ENCODE assay signal across 16 cellular contexts in genomic region chr9:98712987-98713386, GRCh38. TPM values are rescaled to one million over a fixed set of nuclear protein-coding genes. Genes with fewer than 3 reads are reported as not detected.
DNase-seq lines count a peak whose midpoint lies in the region; ATAC-seq and TF ChIP-seq lines count a peak whose summit lies in the region.
"Had no signal": no experiment of that assay in that cellular context is flagged by ENCODE, and none has a peak within 500 bp of the region (broad histone marks: within the 10 kb centered on the region; RNA-seq: fewer than 3 reads in every experiment).

No MANE protein-coding gene starts in this region.

- H3K4me3 Mint-ChIP-seq in nephron progenitor cell, result no peak overlapping the region
- H3K4me3 Mint-ChIP-seq: CD4-positive, alpha-beta memory T cell; GM23338; H9 had no signal

- H3K9ac ChIP-seq in PC-3 (ENCODE audit: low read length), result no peak overlapping the region

- no peaks in the 10 kb centered on the region for H3K79me2 ChIP-seq in PC-3 (ENCODE audit: low read length)

- H2AFZ ChIP-seq in PC-3 (ENCODE audit: low read length), result no peak overlapping the region
- H2AFZ ChIP-seq: GM23338 had no signal

- ATAC-seq in GM18907 (IDR thresholded peaks at IDR 0.05; ENCODE audit: unreplicated experiment), result peak; percentile 53
- ATAC-seq in HG02870 (IDR thresholded peaks at IDR 0.05; ENCODE audit: unreplicated experiment), result peak; percentile 57
- ATAC-seq in PC-3, result no peak
- ATAC-seq in lower lobe of right lung, result no peak
- ATAC-seq: GM23338, HCT116 had no signal

- H3K4me1 Mint-ChIP-seq in nephron progenitor cell, result no peaks in the 10 kb centered on the region

- CTCF ChIA-PET in PC-3 (lab: Charles Lee), result interaction anchor here (0.7 kb wide), 1 partner anchor 207 kb away, joined by 7 read pairs; no protein-coding TSS in a partner anchor

- no peaks in the 10 kb centered on the region for H3K9me3 Mint-ChIP-seq in nephron progenitor cell
- H3K9me3 Mint-ChIP-seq: GM23338, H9 had no signal

- H3K27ac Mint-ChIP-seq in nephron progenitor cell, result no peak overlapping the region
- H3K27ac Mint-ChIP-seq: CD4-positive, alpha-beta memory T cell; GM23338; H9 had no signal

- BruUV-seq in PC-3 (replicated peaks; lab: Mats Ljungman, UMichigan), result no TSS peak

- no peaks in the 10 kb centered on the region for H3F3A ChIP-seq in PC-3 (ENCODE audit: low read length, unreplicated experiment)

- no peaks in the 10 kb centered on the region for H3K4me1 ChIP-seq in PC-3 (ENCODE audit: insufficient read depth, low read length)
- H3K4me1 ChIP-seq in lower lobe of right lung, result no peaks in the 10 kb centered on the region

- H3K9me2 ChIP-seq in PC-3 (replicated peaks; ENCODE audit: low read length), result no peaks in the 10 kb centered on the region

- no peaks in the 10 kb centered on the region for H4K20me1 ChIP-seq in PC-3 (ENCODE audit: low read length)

- DNase-seq in PC-3, result peak; percentile 4
- no peak for DNase-seq in stimulated activated CD4-positive, alpha-beta T cell treated with anti-CD3 and anti-CD28 coated beads, Interleukin-2, amount 100 ng/mL, for 24 hours
- no peak for DNase-seq in nephron progenitor cell
- no peak for DNase-seq in lower lobe of right lung
- DNase-seq: C1 segment of cervical spinal cord; Calu3; CD4-positive, alpha-beta memory T cell; COR-L47; DMS53; DMS79 treated with DMSO at 0.1 percent for 48 hours; H9 had no signal

- H3K36me3 ChIP-seq in PC-3 (ENCODE audit: low read depth, low read length) (no peaks in the 10 kb centered on the region), lower lobe of right lung (no peaks in the 10 kb centered on the region)

- POLR2A ChIA-PET in PC-3 (lab: Charles Lee; ENCODE audit: unreplicated experiment), result no interaction called here

- H3K36me3 Mint-ChIP-seq in nephron progenitor cell (ENCODE audit: low read depth), result no peaks in the 10 kb centered on the region
- H3K36me3 Mint-ChIP-seq: CD4-positive, alpha-beta memory T cell had no signal

- H3K27ac ChIP-seq in PC-3 (ENCODE audit: low read length), result no peak overlapping the region
- no peak overlapping the region for H3K27ac ChIP-seq in lower lobe of right lung

- intact Hi-C loops in PC-3 (cut with micrococcal nuclease), result no loop called here
- intact Hi-C loops in lower lobe of right lung (cut with DNase I), result no loop called here

- H3K4me2 ChIP-seq in PC-3 (ENCODE audit: low read length), result no peak overlapping the region
- H3K4me2 ChIP-seq: GM23338 had no signal

- no peak for TF ChIP-seq CTCF in PC-3 (conservative IDR thresholded peaks at IDR 0.05; ENCODE audit: low read depth, low read length)
- no peak for TF ChIP-seq CTCF in nephron progenitor cell (IDR thresholded peaks at IDR 0.05)
- no peak for TF ChIP-seq CTCF in lower lobe of right lung (IDR thresholded peaks at IDR 0.05)

- H3K9me3 ChIP-seq in PC-3 (ENCODE audit: low read length), result no peaks in the 10 kb centered on the region
- no peaks in the 10 kb centered on the region for H3K9me3 ChIP-seq in lower lobe of right lung

- peaks cover 92% of the 10 kb centered on the region for H3K27me3 Mint-ChIP-seq in nephron progenitor cell (ENCODE audit: low read depth, poor library complexity)

- H3K27me3 ChIP-seq in PC-3 (ENCODE audit: low read length) (peaks cover 15% of the 10 kb centered on the region), lower lobe of right lung (ENCODE audit: low read depth) (peaks cover 44% of the 10 kb centered on the region)

- H3K4me3 ChIP-seq in PC-3 (ENCODE audit: low read length) (no peak overlapping the region), lower lobe of right lung (no peak overlapping the region)
- H3K4me3 ChIP-seq: GM23338 had no signal

RNA-seq across cellular contexts. Expression of gene GABBR2, which starts 4.3 kb away (rescaled TPM):
- total RNA-seq in PC-3 (2014; rRNA removed), result 0.44 and 1.7 TPM in 2 replicates
- total RNA-seq in lower lobe of right lung, result 0.24 TPM
- total RNA-seq: A673; CD4-positive, alpha-beta memory T cell had no signal

Comparison
In these comparisons a context has a peak if more than half of its experiments do, and no peak if none do; other contexts are left out.
1. ATAC-seq: peak in GM18907 (single experiment) and HG02870 (single experiment); none in PC-3 (single experiment) and lower lobe of right lung (0 of 2).